8 cellular contexts compared by ENCODE assay signal in the genomic region with DNA sequence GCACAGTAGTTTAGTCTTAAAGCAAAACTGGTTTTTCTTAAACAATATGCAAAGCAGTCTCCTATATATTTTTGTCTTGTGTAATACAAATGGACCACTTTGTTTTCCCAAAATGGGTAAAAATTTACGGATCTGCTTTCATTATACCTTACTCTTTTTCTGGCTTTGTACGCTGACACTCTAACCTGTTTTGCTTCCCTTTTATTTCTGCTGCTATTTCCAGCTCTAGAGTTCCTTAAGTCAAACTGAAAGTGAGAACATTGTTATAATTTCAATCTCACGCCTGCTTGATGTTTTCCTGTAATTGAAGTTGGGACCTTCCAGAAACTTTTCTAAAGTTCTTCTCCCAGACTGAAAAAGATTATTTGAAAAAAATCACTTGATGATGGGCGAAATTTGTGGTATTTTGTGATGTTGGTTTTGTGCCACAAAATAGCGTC. TPM values are rescaled to one million over a fixed set of nuclear protein-coding genes. Genes with fewer than 3 reads are reported as not detected.
DNase-seq lines count a peak whose midpoint lies in the region; ATAC-seq and TF ChIP-seq lines count a peak whose summit lies in the region.

No MANE protein-coding gene starts in this region.

- CTCF ChIA-PET in activated CD4-positive, alpha-beta memory T cell treated with anti-CD3 and anti-CD28 coated beads, Interleukin-2, amount 10 ng/mL, durations not matched to agents 7 days and 5 days (lab: Charles Lee): interaction anchor here (1.0 to 1.7 kb wide), 5 partner anchors 11 to 182 kb away, joined by 3 to 10 read pairs (median 5); no protein-coding TSS in a partner anchor

- peak overlapping the region; percentile 89 for H3K4me3 ChIP-seq in iPS-18c (ENCODE audit: insufficient read depth, low read depth, low read length)
- peak overlapping the region; percentile 98 for H3K4me3 ChIP-seq in suprapubic skin

- TF ChIP-seq EP300 in suprapubic skin (IDR thresholded peaks at IDR 0.05): no peak

- H3K4me1 ChIP-seq in ES-I3 (ENCODE audit: insufficient read depth, low read length) (0 out of 2 replicates have a peak, but pooled peaks cover 15% of the 10 kb centered on the region), suprapubic skin (peaks cover 49% of the 10 kb centered on the region)

- POLR2A ChIA-PET in activated CD4-positive, alpha-beta memory T cell treated with anti-CD3 and anti-CD28 coated beads, Interleukin-2, amount 10 ng/mL, durations not matched to agents 7 days and 5 days (lab: Charles Lee): interaction anchor here (0.7 to 4.6 kb wide), 32 partner anchors 9 to 1119 kb away, joined by 3 to 85 read pairs (median 11); a partner anchor contains a TSS

- no peaks in the 10 kb centered on the region for H3K9me3 Mint-ChIP-seq in activated CD4-positive, alpha-beta memory T cell treated with anti-CD3 and anti-CD28 coated beads, Interleukin-2, amount 10 ng/mL, durations not matched to agents 7 days and 5 days

- no peak for TF ChIP-seq CTCF in suprapubic skin (IDR thresholded peaks at IDR 0.05)

- 9% methylated on average over 5 of the region's 5 CpGs for WGBS in suprapubic skin

- no peaks in the 10 kb centered on the region for H3K27me3 Mint-ChIP-seq in activated CD4-positive, alpha-beta memory T cell treated with anti-CD3 and anti-CD28 coated beads, Interleukin-2, amount 10 ng/mL, durations not matched to agents 7 days and 5 days

- no peak for DNase-seq in activated CD4-positive, alpha-beta memory T cell treated with anti-CD3 and anti-CD28 coated beads, Interleukin-2, amount 10 ng/mL, durations not matched to agents 7 days and 5 days
- DNase-seq in suprapubic skin (ENCODE audit: low spot score in 2 of 2) (no peak), A172 (ENCODE audit: low spot score) (no peak)
- DNase-seq in activated CD8-positive, alpha-beta memory T cell treated with anti-CD3 and anti-CD28 coated beads, Interleukin-2, amount 50 U/mL, for 4 hours: no peak

- TF ChIP-seq POLR2A in suprapubic skin (IDR thresholded peaks at IDR 0.05): no peak

- ATAC-seq in HG02678 (IDR thresholded peaks at IDR 0.05; ENCODE audit: unreplicated experiment): peak; percentile 9
- no peak for ATAC-seq in HG02798 (IDR thresholded peaks at IDR 0.05; ENCODE audit: poor library complexity, unreplicated experiment)

- H3K36me3 Mint-ChIP-seq in activated CD4-positive, alpha-beta memory T cell treated with anti-CD3 and anti-CD28 coated beads, Interleukin-2, amount 10 ng/mL, durations not matched to agents 7 days and 5 days (ENCODE audit: low read depth): peaks cover 30% of the 10 kb centered on the region

- no peaks in the 10 kb centered on the region for H3K27me3 ChIP-seq in suprapubic skin

- peak overlapping the region; percentile 96 for H3K27ac ChIP-seq in suprapubic skin

- peaks cover 42% of the 10 kb centered on the region for H3K4me1 Mint-ChIP-seq in activated CD4-positive, alpha-beta memory T cell treated with anti-CD3 and anti-CD28 coated beads, Interleukin-2, amount 10 ng/mL, durations not matched to agents 7 days and 5 days

- peak overlapping the region; percentile 76 for H3K9ac ChIP-seq in ES-I3 (ENCODE audit: low read depth, low read length)

- H3K27ac Mint-ChIP-seq in activated CD4-positive, alpha-beta memory T cell treated with anti-CD3 and anti-CD28 coated beads, Interleukin-2, amount 10 ng/mL, durations not matched to agents 7 days and 5 days: peak overlapping the region; percentile 95

- H3K4me3 Mint-ChIP-seq in activated CD4-positive, alpha-beta memory T cell treated with anti-CD3 and anti-CD28 coated beads, Interleukin-2, amount 10 ng/mL, durations not matched to agents 7 days and 5 days: peak overlapping the region; percentile 81

- H3K9me3 ChIP-seq in ES-I3 (ENCODE audit: control insufficient read depth, insufficient read depth, low read length) (no peaks in the 10 kb centered on the region), iPS-18c (ENCODE audit: control insufficient read depth, insufficient read depth, low read length) (no peaks in the 10 kb centered on the region), suprapubic skin (no peaks in the 10 kb centered on the region)

- H3K36me3 ChIP-seq in ES-I3 (ENCODE audit: insufficient read depth, low read length): no peaks in the 10 kb centered on the region
- no peaks in the 10 kb centered on the region for H3K36me3 ChIP-seq in suprapubic skin

RNA-seq across cellular contexts. Expression of a gene that starts 1.7 kb away (rescaled TPM):
- total RNA-seq in activated CD4-positive, alpha-beta memory T cell treated with anti-CD3 and anti-CD28 coated beads, Interleukin-2, amount 10 ng/mL, durations not matched to agents 7 days and 5 days: 100 to 1,000 TPM; 146 to 150 TPM
- 100 to 1,000 TPM in 1 of 4 donors, 10 to 100 TPM in 3; 60.6 to 128 (median 75.7) TPM for total RNA-seq in suprapubic skin
- total RNA-seq in A172 (2014; rRNA removed; shearing (Covaris generic)): 221 and 233 TPM in 2 replicates
